ENCODE assay signal across 13 cellular contexts in genomic region chr14:57326253-57326652, GRCh38.
DNase-seq lines count a peak whose midpoint lies in the region; ATAC-seq and TF ChIP-seq lines count a peak whose summit lies in the region.
"Had no signal": no experiment of that assay in that cellular context is flagged by ENCODE, and none has a peak within 500 bp of the region (broad histone marks: within the 10 kb centered on the region; RNA-seq: fewer than 3 reads in every experiment).

No MANE protein-coding gene starts in this region.

- no peak for TF ChIP-seq CTCF in GM12864 (IDR thresholded peaks at IDR 0.05; ENCODE audit: low read depth, low read length, missing control alignments)

- DNase-seq in GM12864 (ENCODE audit: low read depth) (peak; percentile 7), NCI-H82 treated with DMSO at 0.1 percent for 48 hours (lab: John Stamatoyannopoulos, UW; ENCODE audit: unreplicated experiment) (no peak), superior temporal gyrus (ENCODE audit: extremely low spot score) (no peak), Ammon's horn (ENCODE audit: low spot score) (no peak), DMS53 treated with DMSO at 0.1 percent for 48 hours (lab: John Stamatoyannopoulos, UW; ENCODE audit: unreplicated experiment) (no peak)
- DNase-seq: activated CD4-positive, alpha-beta memory T cell treated with anti-CD3 and anti-CD28 coated beads, Interleukin-2, amount 10 ng/mL, durations not matched to agents 7 days and 5 days; Calu3; T-helper 2 cell had no signal

- H3K4me3 ChIP-seq in GM12864 (ENCODE audit: low read depth, low read length), result no peak overlapping the region
- H3K4me3 ChIP-seq: A549, K562 had no signal

- ATAC-seq in GM19438 (IDR thresholded peaks at IDR 0.05; ENCODE audit: low read depth, unreplicated experiment) (peak; percentile 66), HG02840 (IDR thresholded peaks at IDR 0.05; ENCODE audit: low FRiP score, unreplicated experiment) (peak; percentile 60), HG03575 (IDR thresholded peaks at IDR 0.05; ENCODE audit: extremely low read depth, insufficient number of reproducible peaks, low FRiP score, unreplicated experiment) (peak; percentile 85)
- ATAC-seq: A549, K562 had no signal
